In genomic region chr18:32542221-32542798, GRCh38 we compare ENCODE assay signal across 18 cellular contexts.
DNase-seq lines count a peak whose midpoint lies in the region; ATAC-seq, FAIRE-seq and TF ChIP-seq lines count a peak whose summit lies in the region.
"Had no signal": no experiment of that assay in that cellular context is flagged by ENCODE, and none has a peak within 500 bp of the region (broad histone marks: within the 10 kb centered on the region; RNA-seq: fewer than 3 reads in every experiment).

No MANE protein-coding gene starts in this region.

- peak; percentile 5 for DNase-seq in IMR-90
- peak; percentile 71 for DNase-seq in NCI-H510A treated with DMSO at 0.1 percent for 48 hours (lab: John Stamatoyannopoulos, UW)
- DNase-seq in epithelial cell of esophagus (ENCODE audit: low read depth) = peak; percentile 33
- DNase-seq in mesenchymal stem cell = peak; percentile 46
- no peak for DNase-seq in activated effector memory CD4-positive, alpha-beta T cell treated with Interleukin-2 at 50 U/mL for 16 hours
- DNase-seq in GM12892 (ENCODE audit: insufficient read length) = no peak
- no peak for DNase-seq in stimulated activated CD4-positive, alpha-beta T cell treated with anti-CD3 and anti-CD28 coated beads, Interleukin-4, amount 100 ng/mL, for 1 hour
- DNase-seq: Caco-2; effector CD4-positive, alpha-beta T cell; HFFc6; left ventricle myocardium superior; NCI-H2029 treated with DMSO at 0.1 percent for 48 hours; ovary; PC-9; testis had no signal

- dilution Hi-C loops in IMR-90 (cut with HindIII; ENCODE audit: low sequenced_read_pairs, unreplicated experiment) = no loop called here

- H4K91ac ChIP-seq in IMR-90 (ENCODE audit: insufficient read depth, low read depth, low read length) (no peak overlapping the region), mesenchymal stem cell (ENCODE audit: low read length) (no peak overlapping the region)

- H4K5ac ChIP-seq in IMR-90 (ENCODE audit: low read depth, low read length) = no peak overlapping the region

- H3K27me3 ChIP-seq in IMR-90 (ENCODE audit: control insufficient read depth, insufficient read depth, low read length) (no peaks in the 10 kb centered on the region), mesenchymal stem cell (ENCODE audit: control insufficient read depth in 1 of 2, insufficient read depth in 1 of 2, low read length in 2 of 2) (peaks cover 0 to 10% of the 10 kb centered on the region in 2 experiments)
- H3K27me3 ChIP-seq: ovary, testis had no signal

- H3K56ac ChIP-seq in IMR-90 (ENCODE audit: extremely low read depth, insufficient read depth, low read length) = no peak overlapping the region

- H4K8ac ChIP-seq in IMR-90 (ENCODE audit: low read depth in 2 of 2, low read length in 2 of 2) = no peak overlapping the region
- no peak overlapping the region for H4K8ac ChIP-seq in mesenchymal stem cell (ENCODE audit: low read length)

- no peak for FAIRE-seq in GM12892 (lab: Jason Lieb, UNC)
- FAIRE-seq: HTR-8/SVneo, TTC549 had no signal

- H3K4me3 ChIP-seq in IMR-90 (ENCODE audit: insufficient read depth, low read depth, low read length) (no peak overlapping the region), epithelial cell of esophagus (ENCODE audit: low read length) (no peak overlapping the region), mesenchymal stem cell (ENCODE audit: insufficient read depth in 1 of 2, low read depth in 1 of 2, low read length in 2 of 2) (no peak overlapping the region)
- H3K4me3 ChIP-seq: ovary, PC-9, SK-N-MC, testis had no signal

- no peak for TF ChIP-seq POLR2A in IMR-90 (IDR thresholded peaks at IDR 0.05; ENCODE audit: low read depth, low read length)
- TF ChIP-seq POLR2A in GM12892 (IDR thresholded peaks at IDR 0.05; ENCODE audit: low read depth, low read length) = no peak

- no peak for TF ChIP-seq RAD21 in IMR-90 (IDR thresholded peaks at IDR 0.05; ENCODE audit: low read length)

- H4K20me1 ChIP-seq in IMR-90 (ENCODE audit: insufficient read depth, low read length) = no peaks in the 10 kb centered on the region

- no peak overlapping the region for H3K23ac ChIP-seq in IMR-90 (ENCODE audit: low read depth, low read length)
- H3K23ac ChIP-seq in mesenchymal stem cell (ENCODE audit: low read length in 2 of 2) = no peak overlapping the region

- H2BK15ac ChIP-seq in IMR-90 (ENCODE audit: low read depth, low read length) (no peak overlapping the region), mesenchymal stem cell (ENCODE audit: low read depth, poor library complexity, severe bottlenecking) (no peak overlapping the region)

- H3K14ac ChIP-seq in IMR-90 (replicated peaks; ENCODE audit: low read depth, low read length) = no peak overlapping the region
- no peak overlapping the region for H3K14ac ChIP-seq in mesenchymal stem cell (ENCODE audit: low read length in 2 of 2)

- H3K36me3 ChIP-seq in IMR-90 (ENCODE audit: control insufficient read depth, insufficient read depth, low read length) = no peaks in the 10 kb centered on the region
- no peaks in the 10 kb centered on the region for H3K36me3 ChIP-seq in mesenchymal stem cell (ENCODE audit: control insufficient read depth in 1 of 2, insufficient read depth in 2 of 2, low read depth in 1 of 2, low read length in 2 of 2)
- H3K36me3 ChIP-seq: ovary had no signal

- no peaks in the 10 kb centered on the region for H3K9me1 ChIP-seq in IMR-90 (ENCODE audit: insufficient read depth, low read length)

- 0 out of 2 replicates have a peak, but pooled peaks have one; percentile 37 for ATAC-seq in IMR-90 (ENCODE audit: low read depth)
- ATAC-seq: left ventricle myocardium superior had no signal

- H3K4me2 ChIP-seq in IMR-90 (ENCODE audit: low read depth, low read length) (no peak overlapping the region), mesenchymal stem cell (ENCODE audit: low read length, poor library complexity, severe bottlenecking) (no peak overlapping the region)
- H3K4me2 ChIP-seq: PC-9 had no signal

- H3K4ac ChIP-seq in IMR-90 (ENCODE audit: low read depth, low read length) (no peak overlapping the region), mesenchymal stem cell (ENCODE audit: low read depth in 1 of 2, low read length in 2 of 2) (no peak overlapping the region)

- H2BK120ac ChIP-seq in IMR-90 (ENCODE audit: low read depth, low read length) = no peak overlapping the region
- H2BK120ac ChIP-seq in mesenchymal stem cell (ENCODE audit: low read depth, low read length) = no peak overlapping the region

- H2BK20ac ChIP-seq in IMR-90 (ENCODE audit: low read depth, low read length) = no peak overlapping the region

- no peak overlapping the region for H2BK12ac ChIP-seq in mesenchymal stem cell (ENCODE audit: low read length in 2 of 2)

- POLR2A ChIA-PET in IMR-90 (lab: Charles Lee; ENCODE audit: unreplicated experiment) = no interaction called here

- H2AFZ ChIP-seq in IMR-90 (replicated peaks; ENCODE audit: low read length, poor library complexity) = no peak overlapping the region
- H2AFZ ChIP-seq in mesenchymal stem cell (ENCODE audit: low read depth, low read length) = no peak overlapping the region
- H2AFZ ChIP-seq: PC-9 had no signal

- intact Hi-C loops in IMR-90 (cut with micrococcal nuclease) = no loop called here

- BruUV-seq in IMR-90 (replicated peaks; lab: Mats Ljungman, UMichigan) = no TSS peak

- WGBS in IMR-90 (ENCODE audit: extremely low coverage in 2 of 2, insufficient read length in 1 of 2), 2 experiments = 50% methylated on average over 2 of the region's 5 CpGs; no CpG with 5 or more reads in 1 of the 2 experiments
- 65% methylated on average over 4 of the region's 5 CpGs for WGBS in mesenchymal stem cell

- H2AK5ac ChIP-seq in IMR-90 (ENCODE audit: low read depth, low read length) = no peak overlapping the region
- no peak overlapping the region for H2AK5ac ChIP-seq in mesenchymal stem cell (ENCODE audit: low read length, severe bottlenecking)

- H2BK5ac ChIP-seq in IMR-90 (ENCODE audit: low read depth, low read length, poor library complexity, severe bottlenecking) = no peak overlapping the region
- H2BK5ac ChIP-seq in mesenchymal stem cell (ENCODE audit: low read depth, low read length, poor library complexity, severe bottlenecking) = no peak overlapping the region

- no peak overlapping the region for H2AK9ac ChIP-seq in IMR-90 (replicated peaks; ENCODE audit: low read depth, low read length, poor library complexity)

- TF ChIP-seq CTCF in IMR-90 (conservative IDR thresholded peaks at IDR 0.05; ENCODE audit: low read depth, low read length) = no peak
- no peak for TF ChIP-seq CTCF in epithelial cell of esophagus (IDR thresholded peaks at IDR 0.05; ENCODE audit: insufficient read depth, low read depth, low read length, missing control alignments)

- no peaks in the 10 kb centered on the region for H3K9me3 ChIP-seq in IMR-90 (ENCODE audit: control insufficient read depth, insufficient read depth, low read length)
- no peaks in the 10 kb centered on the region for H3K9me3 ChIP-seq in mesenchymal stem cell (ENCODE audit: control insufficient read depth, low read length)
- H3K9me3 ChIP-seq: Caco-2, ovary, testis had no signal

- no peaks in the 10 kb centered on the region for H3K4me1 ChIP-seq in IMR-90 (ENCODE audit: control insufficient read depth, insufficient read depth, low read length)
- no peaks in the 10 kb centered on the region for H3K4me1 ChIP-seq in mesenchymal stem cell (ENCODE audit: control insufficient read depth, insufficient read depth, low read depth, low read length)
- H3K4me1 ChIP-seq: Caco-2, testis had no signal

- H3K9ac ChIP-seq in IMR-90 (ENCODE audit: low read depth, low read length) (no peak overlapping the region), mesenchymal stem cell (ENCODE audit: low read length) (no peak overlapping the region)

- H3K18ac ChIP-seq in IMR-90 (ENCODE audit: low read depth, low read length) = no peak overlapping the region
- no peak overlapping the region for H3K18ac ChIP-seq in mesenchymal stem cell (ENCODE audit: low read depth in 1 of 2, low read length in 2 of 2)

- CTCF ChIA-PET in IMR-90 (lab: Yijun Ruan, JAX) = no interaction called here

- in situ Hi-C loops in IMR-90 (cut with MboI; ENCODE audit: low sequenced_read_pairs) = no loop called here

- no peaks in the 10 kb centered on the region for H3K79me1 ChIP-seq in IMR-90 (ENCODE audit: low read depth in 1 of 2, low read length in 2 of 2)
- H3K79me1 ChIP-seq in mesenchymal stem cell (replicated peaks; ENCODE audit: low read length, poor library complexity, severe bottlenecking) = no peaks in the 10 kb centered on the region

- H3K27ac ChIP-seq in IMR-90 (ENCODE audit: insufficient read depth, low read length) (no peak overlapping the region), mesenchymal stem cell (ENCODE audit: low read length, poor library complexity, severe bottlenecking) (no peak overlapping the region)
- H3K27ac ChIP-seq: ovary, PC-9, SK-N-MC, testis had no signal

TF ChIP-seq in IMR-90, 13 proteins besides CTCF, POLR2A, EP300 and RAD21:
- TF ChIP-seq CEBPB (IDR thresholded peaks at IDR 0.05; ENCODE audit: low read depth, low read length) (peak; percentile 52; the same call in 1 of the 2 replicates), RCOR1 (IDR thresholded peaks at IDR 0.05; ENCODE audit: insufficient replicate concordance, low read length) (no peak)
TF ChIP-seq in IMR-90: peak in this region for 1.

Comparison
In these comparisons a context has a peak if more than half of its experiments do, and no peak if none do; other contexts are left out.
1. DNase-seq: peak in IMR-90 (single experiment), NCI-H510A treated with DMSO at 0.1 percent for 48 hours (single experiment), epithelial cell of esophagus (single experiment) and mesenchymal stem cell (single experiment); none in activated effector memory CD4-positive, alpha-beta T cell treated with Interleukin-2 at 50 U/mL for 16 hours (single experiment), GM12892 (single experiment) and stimulated activated CD4-positive, alpha-beta T cell treated with anti-CD3 and anti-CD28 coated beads, Interleukin-4, amount 100 ng/mL, for 1 hour (single experiment).